ENCODE assay signal across 23 cellular contexts in the genomic region with DNA sequence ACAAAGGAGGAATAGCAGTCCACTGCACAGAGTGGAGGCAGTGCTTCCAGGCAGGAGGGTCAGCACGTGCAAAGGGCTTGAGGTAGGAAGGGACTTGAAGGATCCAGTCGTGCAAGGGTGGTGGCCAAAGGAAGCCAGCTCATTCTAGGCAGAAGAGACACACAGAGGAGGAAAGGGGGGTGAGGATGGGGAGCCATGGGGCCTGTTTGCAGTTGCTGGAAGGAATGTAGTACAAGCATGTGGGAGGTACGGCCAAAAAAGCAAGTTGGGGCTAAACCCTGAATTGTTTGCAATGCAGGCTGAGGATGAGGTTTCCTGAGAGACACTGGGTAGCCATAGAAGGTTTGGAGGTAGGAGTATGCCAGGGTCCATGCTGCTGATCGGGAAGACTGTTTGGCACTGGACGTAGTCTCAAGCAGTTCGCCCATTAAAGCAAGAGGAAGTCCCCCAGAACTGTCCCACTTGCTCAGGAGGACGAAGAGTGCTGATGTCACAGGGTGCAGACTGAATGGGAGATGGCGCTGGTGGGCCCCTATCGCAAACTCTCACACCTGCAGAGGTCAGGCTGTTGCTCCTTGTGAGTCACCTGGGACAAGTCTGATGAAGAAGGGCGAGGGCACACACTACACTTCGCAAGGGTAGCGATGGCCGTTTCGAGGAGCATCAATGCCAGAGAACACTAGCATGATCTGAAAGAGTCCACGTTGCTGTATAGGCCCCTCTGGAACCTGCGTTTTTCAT.
"Had no signal": no experiment of that assay in that cellular context is flagged by ENCODE, and none has a peak within 500 bp of the region (broad histone marks: within the 10 kb centered on the region; RNA-seq: fewer than 3 reads in every experiment).

No MANE protein-coding gene starts in this region.

- H3K36me3 ChIP-seq: adrenal gland, breast epithelium, left ventricle myocardium inferior, right lobe of liver, stomach, transverse colon, vagina had no signal

- H3K4me3 ChIP-seq: adrenal gland, breast epithelium, left ventricle myocardium inferior, right lobe of liver, stomach, transverse colon, vagina had no signal

- DNase-seq: activated CD4-positive, alpha-beta T cell treated with anti-CD3 and anti-CD28 coated beads, Interleukin-2, amount 10 ng/mL, durations not matched to agents 24 days and 14 days; activated CD8-positive, alpha-beta T cell treated with anti-CD3 and anti-CD28 coated beads, Interleukin-2, amount 10 ng/mL, durations not matched to agents 7 days and 5 days; activated gamma-delta T cell treated with Interleukin-2 at 50 U/mL for 16 hours; adrenal gland; cerebellar nuclear complex; cortex of kidney; erythroblast; foreskin fibroblast; immature natural killer cell; kidney glomerular epithelial cell; left ventricle myocardium inferior; midbrain; right lobe of liver; small intestine; stimulated activated CD4-positive, alpha-beta T cell treated with anti-CD3 and anti-CD28 coated beads, Interleukin-15, amount 100 ng/mL, for 24 hours; stomach; T-helper 2 cell; transverse colon had no signal

- H3K27ac ChIP-seq: adrenal gland, breast epithelium, left ventricle myocardium inferior, parathyroid adenoma, right lobe of liver, stomach, transverse colon, vagina, VCaP had no signal

- FAIRE-seq: astrocyte, small intestine had no signal

- H3K9me3 ChIP-seq: adrenal gland, breast epithelium, left ventricle myocardium inferior, right lobe of liver, stomach, transverse colon, vagina had no signal

- H3K4me1 ChIP-seq: parathyroid adenoma had no signal

- H3K27me3 ChIP-seq: vagina had no signal
